Comparison of ENCODE assay signal across 6 cellular contexts in the genomic region with DNA sequence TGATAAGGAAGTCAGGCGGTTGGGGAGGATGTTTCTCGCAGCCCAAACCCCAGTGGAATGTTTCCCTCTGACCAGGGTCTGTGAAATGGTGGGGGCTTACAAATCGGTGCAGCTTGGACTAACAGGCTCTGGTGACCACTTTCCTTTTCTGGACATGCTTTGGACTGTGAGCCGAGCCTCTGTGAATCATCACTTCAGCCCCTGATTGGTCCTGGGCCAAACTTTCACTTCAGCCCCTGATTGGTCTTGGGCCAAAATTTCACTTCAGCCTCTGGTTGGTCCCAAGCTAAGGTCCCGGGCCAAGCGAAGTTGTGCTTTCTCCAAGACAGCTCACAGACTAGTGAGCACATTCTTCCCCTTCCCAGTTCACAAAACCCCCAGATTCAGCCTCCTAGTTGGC.
DNase-seq lines count a peak whose midpoint lies in the region; ATAC-seq and TF ChIP-seq lines count a peak whose summit lies in the region.
"Not testable (repeated sequence)": the region's sequence is repeated elsewhere in the genome, so short reads cannot be mapped to it uniquely, and the experiment has no call there.

No MANE protein-coding gene starts in this region.

- not testable (repeated sequence) for TF ChIP-seq EP300 in ovary (IDR thresholded peaks at IDR 0.05)

- H3K4me3 ChIP-seq in brain microvascular endothelial cell (ENCODE audit: low read depth, low read length); right cardiac atrium (ENCODE audit: low read length); ovary; uterus; aorta (ENCODE audit: low read length in 2 of 2): not testable (repeated sequence)

- TF ChIP-seq POLR2A in ovary (IDR thresholded peaks at IDR 0.05); uterus (IDR thresholded peaks at IDR 0.05): not testable (repeated sequence)

- WGBS in right cardiac atrium, result 10% methylated on average over 3 of the region's 6 CpGs
- WGBS in ovary, 3 donors, result 0 to 8% (median 0%) methylated on average over 2 to 3 of the region's 6 CpGs
- 5 to 9% methylated on average over 2 to 3 of the region's 6 CpGs for WGBS in aorta, 2 donors

- DNase-seq in brain microvascular endothelial cell (peak; percentile 91), left cardiac atrium (peak; percentile 33), right cardiac atrium (peak; percentile 29 to 39 (median 37)), ovary (peak; percentile 49 to 66 (median 60)), uterus (peak; percentile 16 to 36), aorta (peak; percentile 45 to 51)

- H3K36me3 ChIP-seq in brain microvascular endothelial cell (replicated peaks); ovary; uterus; aorta (ENCODE audit: control insufficient read depth in 1 of 2, insufficient read depth in 2 of 2, low read length in 1 of 2): not testable (repeated sequence)

- not testable (repeated sequence) for ATAC-seq in left cardiac atrium; right cardiac atrium; aorta (ENCODE audit: low FRiP score)

- H3K27ac ChIP-seq in brain microvascular endothelial cell; right cardiac atrium (ENCODE audit: low read length); ovary; uterus; aorta (ENCODE audit: low read depth in 1 of 2, low read length in 2 of 2): not testable (repeated sequence)

- TF ChIP-seq CTCF in brain microvascular endothelial cell (IDR thresholded peaks at IDR 0.05; ENCODE audit: low read depth, low read length, missing control alignments); ovary (IDR thresholded peaks at IDR 0.05); uterus (IDR thresholded peaks at IDR 0.05): not testable (repeated sequence)

- H3K4me1 ChIP-seq in right cardiac atrium (ENCODE audit: control insufficient read depth, insufficient read depth, low read length); ovary (ENCODE audit: insufficient read depth); uterus; aorta (ENCODE audit: control insufficient read depth in 1 of 2, insufficient read depth in 2 of 2, low read length in 2 of 2): not testable (repeated sequence)

- intact Hi-C loops in left cardiac atrium (cut with DNase I); right cardiac atrium (cut with DNase I); ovary (cut with DNase I); uterus (cut with DNase I; ENCODE audit: low total_unique reads); aorta (cut with DNase I): not testable (repeated sequence)

- in situ Hi-C loops in brain microvascular endothelial cell (cut with HindIII; ENCODE audit: low pct_ligation_motif_present, low sequenced_read_pairs), result not testable (repeated sequence)

- not testable (repeated sequence) for H3K9me3 ChIP-seq in right cardiac atrium (ENCODE audit: control insufficient read depth, low read length); ovary; uterus; aorta (ENCODE audit: control insufficient read depth, low read length)

- not testable (repeated sequence) for H3K27me3 ChIP-seq in brain microvascular endothelial cell (replicated peaks); right cardiac atrium (ENCODE audit: control insufficient read depth, insufficient read depth); ovary; uterus; aorta (ENCODE audit: control insufficient read depth in 1 of 2, insufficient read depth in 2 of 2, low read length in 1 of 2)

Comparison
In these comparisons a context has a peak if more than half of its experiments do, and no peak if none do; other contexts are left out.
1. DNase-seq: peak in every context shown above with its lines; median percentile 91 in brain microvascular endothelial cell; 60 in ovary; 48 in aorta; 37 in right cardiac atrium; 33 in left cardiac atrium; 26 in uterus.